ENCODE assay signal across 26 cellular contexts in the genomic region with DNA sequence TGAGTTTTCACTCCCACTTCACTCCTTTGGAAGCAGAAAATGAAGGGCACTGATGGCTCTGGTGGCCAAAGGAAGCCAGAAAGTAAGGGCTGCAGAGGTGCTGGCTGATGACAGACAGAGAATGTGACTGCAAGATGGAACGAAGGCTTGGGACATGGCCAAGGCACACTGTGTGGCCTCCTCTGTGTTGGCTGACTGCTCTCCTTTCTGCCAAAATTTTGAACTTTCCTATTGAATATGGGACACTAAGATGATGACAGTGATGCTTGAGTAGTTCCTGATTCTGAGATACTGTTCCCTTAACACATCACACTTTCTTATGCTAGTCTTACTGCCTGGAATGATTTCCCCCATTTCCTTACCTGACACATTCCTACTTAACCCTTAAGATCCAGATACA.
A peak's percentile ranks its signal among the peaks of the same experiment; 100 is the strongest.
DNase-seq lines count a peak whose midpoint lies in the region; ATAC-seq and TF ChIP-seq lines count a peak whose summit lies in the region.
"Had no signal": no experiment of that assay in that cellular context is flagged by ENCODE, and none has a peak within 500 bp of the region (broad histone marks: within the 10 kb centered on the region; RNA-seq: fewer than 3 reads in every experiment).

No MANE protein-coding gene starts in this region.

- H3K27ac ChIP-seq in 22Rv1: peak overlapping the region; percentile 20; the same call in 1 of the 2 replicates
- peak overlapping the region; percentile 97 for H3K27ac ChIP-seq in Panc1 (ENCODE audit: low read length)
- H3K27ac ChIP-seq in iPS-20b (ENCODE audit: low read length): no peak overlapping the region
- H3K27ac ChIP-seq: pancreas, uterus had no signal

- no peak overlapping the region for H3K27ac Mint-ChIP-seq in T-helper 17 cell
- H3K27ac Mint-ChIP-seq: memory B cell, natural killer cell, T-cell had no signal

- H3K27me3 ChIP-seq in Panc1 (ENCODE audit: control insufficient read depth, insufficient read depth, low read length) (no peaks in the 10 kb centered on the region), iPS-20b (ENCODE audit: insufficient read depth, low read length) (no peaks in the 10 kb centered on the region)
- H3K27me3 ChIP-seq: pancreas, uterus had no signal

- POLR2A ChIA-PET in Panc1 (lab: Charles Lee): interaction anchor here (0.7 kb wide), 1 partner anchor 62 kb away, joined by 3 read pairs; no protein-coding TSS in a partner anchor

- H3K9ac ChIP-seq in iPS-20b (ENCODE audit: low read depth, low read length): 0 out of 2 replicates have a peak overlapping the region, but pooled peaks have one; percentile 24

- no peaks in the 10 kb centered on the region for H3K9me3 ChIP-seq in Panc1 (ENCODE audit: control insufficient read depth, insufficient read depth, low read depth, low read length)
- no peaks in the 10 kb centered on the region for H3K9me3 ChIP-seq in iPS-20b (ENCODE audit: insufficient read depth, low read depth, low read length)
- no peaks in the 10 kb centered on the region for H3K9me3 ChIP-seq in T-helper 17 cell (ENCODE audit: control insufficient read depth, low read length, poor library complexity, severe bottlenecking)
- H3K9me3 ChIP-seq: pancreas, uterus had no signal

- intact Hi-C loops in Panc1 (cut with micrococcal nuclease; ENCODE audit: unreplicated experiment): loop anchor here (10.0 kb wide), 1 partner anchor 485 kb away; the partner anchor contains the start of gene ADM

- H3K36me3 ChIP-seq in Panc1 (ENCODE audit: control insufficient read depth, insufficient read depth, low read length): no peaks in the 10 kb centered on the region
- no peaks in the 10 kb centered on the region for H3K36me3 ChIP-seq in iPS-20b (ENCODE audit: insufficient read depth, low read depth, low read length)
- H3K36me3 ChIP-seq: pancreas, uterus had no signal

- H3K4me1 ChIP-seq in Panc1 (ENCODE audit: control insufficient read depth, insufficient read depth, low read length) (peaks cover 64% of the 10 kb centered on the region), iPS-20b (ENCODE audit: insufficient read depth, low read length) (peaks cover 25% of the 10 kb centered on the region)
- H3K4me1 ChIP-seq: pancreas, uterus had no signal

- in situ Hi-C loops in Panc1 (cut with HindIII; ENCODE audit: low pct_unique_long_range_greater_than_20kb, low sequenced_read_pairs): no loop called here

- H3K36me3 Mint-ChIP-seq in T-helper 17 cell (ENCODE audit: low read depth): peaks cover 4% of the 10 kb centered on the region
- H3K36me3 Mint-ChIP-seq: natural killer cell, T-cell had no signal

- CTCF ChIA-PET in Panc1 (lab: Charles Lee): no interaction called here

- no peaks in the 10 kb centered on the region for H3K27me3 Mint-ChIP-seq in T-helper 17 cell
- H3K27me3 Mint-ChIP-seq: memory B cell, T-cell had no signal

- DNase-seq in Panc1 (ENCODE audit: low read depth, low spot score) (no peak), erythroblast (lab: John Stamatoyannopoulos, UW) (peak; percentile 14 to 40), NCI-H774 (lab: John Stamatoyannopoulos, UW) (no peak), T-helper 17 cell (no peak)
- DNase-seq: activated CD4-positive, alpha-beta T cell treated with anti-CD3 and anti-CD28 coated beads, Interleukin-2, amount 50 U/mL, for 1 hour; activated gamma-delta T cell treated with Interleukin-2 at 50 U/mL for 16 hours; C1 segment of cervical spinal cord; central memory CD4-positive, alpha-beta T cell; effector CD8-positive, alpha-beta T cell; GF-D8; islet precursor cell; Karpas-422; natural killer cell; NCI-H1092 treated with DMSO at 0.1 percent for 48 hours; NCI-H2107; NCI-H524 treated with DMSO at 0.1 percent for 48 hours; pancreas; SHP77 treated with DMSO at 0.1 percent for 48 hours; stimulated activated CD4-positive, alpha-beta T cell treated with anti-CD3 and anti-CD28 coated beads, Interleukin-4, amount 100 ng/mL, for 1 hour; T-cell; uterus had no signal

- no peak for TF ChIP-seq CTCF in 22Rv1 (IDR thresholded peaks at IDR 0.05)
- no peak for TF ChIP-seq CTCF in Panc1 (IDR thresholded peaks at IDR 0.05)

- TSS peak; percentile 8 for BruUV-seq in Panc1 (replicated peaks; lab: Mats Ljungman, UMichigan)

- no peaks in the 10 kb centered on the region for H3K4me1 Mint-ChIP-seq in T-helper 17 cell
- H3K4me1 Mint-ChIP-seq: memory B cell, natural killer cell, T-cell had no signal

- ATAC-seq in Panc1 (peak; percentile 29), HG02884 (IDR thresholded peaks at IDR 0.05; ENCODE audit: unreplicated experiment) (no peak), GM19467 (IDR thresholded peaks at IDR 0.05; ENCODE audit: unreplicated experiment) (no peak), T-helper 17 cell (no peak)
- ATAC-seq: natural killer cell, pancreas, T-cell had no signal

- no peak overlapping the region for H3K4me3 ChIP-seq in Panc1 (ENCODE audit: low read depth in 2 of 2, low read length in 2 of 2)
- H3K4me3 ChIP-seq in iPS-20b (ENCODE audit: low read length): no peak overlapping the region
- H3K4me3 ChIP-seq: pancreas, uterus had no signal

- no peak for TF ChIP-seq POLR2A in erythroblast (IDR thresholded peaks at IDR 0.05; ENCODE audit: low read length)

- H3K4me3 Mint-ChIP-seq in T-helper 17 cell: no peak overlapping the region
- H3K4me3 Mint-ChIP-seq: memory B cell, natural killer cell, T-cell had no signal

Comparison
In these comparisons a context has a peak if more than half of its experiments do, and no peak if none do; other contexts are left out.
1. DNase-seq: peak in erythroblast (2 of 2); none in Panc1 (single experiment), NCI-H774 (single experiment) and T-helper 17 cell (0 of 3).